In genomic region chr7:30382607-30383006, GRCh38 we compare ENCODE assay signal across 20 cellular contexts.
DNase-seq lines count a peak whose midpoint lies in the region; ATAC-seq and TF ChIP-seq lines count a peak whose summit lies in the region.
"Had no signal": no experiment of that assay in that cellular context is flagged by ENCODE, and none has a peak within 500 bp of the region (broad histone marks: within the 10 kb centered on the region; RNA-seq: fewer than 3 reads in every experiment).

No MANE protein-coding gene starts in this region.

- peaks cover 0 to 4% of the 10 kb centered on the region in 2 donors for H3K9me3 Mint-ChIP-seq in activated naive CD4-positive, alpha-beta T cell treated with anti-CD3 and anti-CD28 coated beads, Interleukin-2, amount 50 U/mL, for 72 hours

- no peak overlapping the region for H3K27ac ChIP-seq in right lobe of liver
- H3K27ac ChIP-seq: BLaER1, C4-2B, GM23248 had no signal

- in situ Hi-C loops in ACHN (cut with HindIII; ENCODE audit: low pct_ligation_motif_present, low pct_unique_long_range_greater_than_20kb, low sequenced_read_pairs), result no loop called here

- ATAC-seq in right lobe of liver (peak; percentile 38 to 70 (median 49)), HG03095 (IDR thresholded peaks at IDR 0.05; ENCODE audit: unreplicated experiment) (no peak), GM18520 (IDR thresholded peaks at IDR 0.05; ENCODE audit: unreplicated experiment) (no peak)
- no peak for ATAC-seq in activated naive CD4-positive, alpha-beta T cell treated with anti-CD3 and anti-CD28 coated beads, Interleukin-2, amount 50 U/mL, for 72 hours
- ATAC-seq: CD8-positive, alpha-beta T cell had no signal

- peaks cover 0 to 17% (median 3%) of the 10 kb centered on the region in 4 donors for H3K4me1 ChIP-seq in right lobe of liver
- H3K4me1 ChIP-seq: BLaER1, Caco-2 had no signal

- H3K36me3 ChIP-seq in right lobe of liver, result no peaks in the 10 kb centered on the region

- WGBS in right lobe of liver (ENCODE audit: insufficient coverage, low coverage, low lambda C conversion rate, missing lambda C conversion rate), result 0% methylated on average over 1 of the region's 1 CpG

- peaks cover 6 to 8% of the 10 kb centered on the region in 2 donors for H3K36me3 Mint-ChIP-seq in activated naive CD4-positive, alpha-beta T cell treated with anti-CD3 and anti-CD28 coated beads, Interleukin-2, amount 50 U/mL, for 72 hours
- H3K36me3 Mint-ChIP-seq: CD4-positive, CD25-positive, alpha-beta regulatory T cell; CD8-positive, alpha-beta T cell had no signal

- H3K9me3 ChIP-seq in right lobe of liver, result no peaks in the 10 kb centered on the region
- H3K9me3 ChIP-seq: Caco-2 had no signal

- TF ChIP-seq POLR2A in right lobe of liver (IDR thresholded peaks at IDR 0.05), result no peak

- no peak overlapping the region for H3K27ac Mint-ChIP-seq in activated naive CD4-positive, alpha-beta T cell treated with anti-CD3 and anti-CD28 coated beads, Interleukin-2, amount 50 U/mL, for 72 hours
- H3K27ac Mint-ChIP-seq: B cell; CD4-positive, CD25-positive, alpha-beta regulatory T cell; CD8-positive, alpha-beta T cell had no signal

- no peak overlapping the region for H3K4me3 ChIP-seq in epithelial cell of proximal tubule (ENCODE audit: low read depth, low read length)
- H3K4me3 ChIP-seq in right lobe of liver, result no peak overlapping the region
- H3K4me3 ChIP-seq: BLaER1, GM23248 had no signal

- TF ChIP-seq CTCF in epithelial cell of proximal tubule (conservative IDR thresholded peaks at IDR 0.05; ENCODE audit: low read depth, low read length) (no peak), right lobe of liver (IDR thresholded peaks at IDR 0.05) (no peak)

- intact Hi-C loops in right lobe of liver (cut with DNase I), result no loop called here

- peak; percentile 51 for DNase-seq in ACHN
- DNase-seq in epithelial cell of proximal tubule (ENCODE audit: low read depth), result peak; percentile 12
- peak; percentile 44 for DNase-seq in kidney tubule cell (ENCODE audit: low spot score)
- no peak for DNase-seq in right lobe of liver
- no peak for DNase-seq in activated effector memory CD4-positive, alpha-beta T cell treated with Interleukin-2 at 50 U/mL for 16 hours
- no peak for DNase-seq in activated naive CD4-positive, alpha-beta T cell treated with anti-CD3 and anti-CD28 coated beads, Interleukin-2, amount 50 U/mL, for 72 hours (ENCODE audit: low spot score in 2 of 2)
- DNase-seq: 8988T; Caco-2; CD4-positive, CD25-positive, alpha-beta regulatory T cell; CD8-positive, alpha-beta T cell; DMS153; DND-41; GM23248; H7; HCEC 1CT had no signal

- no peaks in the 10 kb centered on the region for H3K27me3 ChIP-seq in right lobe of liver
- H3K27me3 ChIP-seq: BLaER1 had no signal

Comparison
In these comparisons a context has a peak if more than half of its experiments do, and no peak if none do; other contexts are left out.
1. DNase-seq: peak in ACHN (single experiment), epithelial cell of proximal tubule (single experiment) and kidney tubule cell (single experiment); none in right lobe of liver (0 of 3), activated effector memory CD4-positive, alpha-beta T cell treated with Interleukin-2 at 50 U/mL for 16 hours (single experiment) and activated naive CD4-positive, alpha-beta T cell treated with anti-CD3 and anti-CD28 coated beads, Interleukin-2, amount 50 U/mL, for 72 hours (0 of 2).
2. ATAC-seq: peak in right lobe of liver (4 of 4); none in HG03095 (single experiment), activated naive CD4-positive, alpha-beta T cell treated with anti-CD3 and anti-CD28 coated beads, Interleukin-2, amount 50 U/mL, for 72 hours (0 of 2) and GM18520 (single experiment).